Comparison of ENCODE assay signal across 11 cellular contexts in the genomic region with DNA sequence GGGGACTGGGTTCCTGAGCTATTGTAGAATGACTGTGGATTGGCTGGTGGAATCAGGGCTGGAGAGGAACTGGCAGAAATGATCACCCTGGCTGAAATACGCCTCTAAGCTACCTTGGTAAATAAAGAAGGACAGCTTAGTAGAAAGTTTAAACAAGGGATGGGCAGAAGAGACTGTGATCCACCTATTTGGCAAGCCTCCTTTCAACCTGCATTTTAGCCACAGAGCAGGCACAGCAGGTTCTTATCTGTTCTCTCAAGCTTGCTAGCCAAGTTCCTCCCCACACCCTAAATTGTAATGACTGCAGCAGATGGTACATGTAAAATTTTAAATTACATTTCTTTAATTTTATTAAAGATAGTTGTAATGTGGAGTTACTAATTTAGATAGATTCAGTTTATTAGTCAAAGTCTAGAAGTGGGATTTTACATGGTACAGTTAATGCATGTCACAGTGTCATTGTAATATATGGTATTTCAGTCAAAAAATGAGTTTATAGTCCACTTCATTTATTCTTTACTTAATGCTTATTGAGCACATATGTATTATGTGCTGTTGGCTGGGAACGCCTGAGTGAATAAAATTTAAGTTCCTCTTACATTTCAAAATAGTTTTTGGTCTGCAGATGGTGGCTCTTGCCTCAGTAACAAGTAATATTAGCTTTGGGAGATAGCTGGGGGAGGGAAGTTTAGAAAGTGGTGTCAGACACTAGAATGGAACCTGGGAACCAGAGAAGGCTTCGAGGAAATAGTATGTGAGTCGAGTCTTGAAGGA. TPM values are rescaled to one million over a fixed set of nuclear protein-coding genes. Genes with fewer than 3 reads are reported as not detected.
DNase-seq lines count a peak whose midpoint lies in the region; ATAC-seq and TF ChIP-seq lines count a peak whose summit lies in the region.
"Had no signal": no experiment of that assay in that cellular context is flagged by ENCODE, and none has a peak within 500 bp of the region (broad histone marks: within the 10 kb centered on the region; RNA-seq: fewer than 3 reads in every experiment).

No MANE protein-coding gene starts in this region.

- H3K36me3 Mint-ChIP-seq in brain = peaks cover 33% of the 10 kb centered on the region

- H3K27ac Mint-ChIP-seq in brain = peak overlapping the region; percentile 56 to 95 (median 90)

- TF ChIP-seq EP300 in suprapubic skin (IDR thresholded peaks at IDR 0.05) = no peak

- no peaks in the 10 kb centered on the region for H3K36me3 ChIP-seq in left lung
- H3K36me3 ChIP-seq in suprapubic skin = no peaks in the 10 kb centered on the region
- H3K36me3 ChIP-seq: SJSA1 had no signal

- WGBS in suprapubic skin = 40% methylated on average over 4 of the region's 4 CpGs

- TF ChIP-seq POLR2A in suprapubic skin (IDR thresholded peaks at IDR 0.05) = no peak

- H3K9me3 ChIP-seq in left lung (no peaks in the 10 kb centered on the region), suprapubic skin (no peaks in the 10 kb centered on the region)
- H3K9me3 ChIP-seq: SJSA1 had no signal

- H3K9me3 Mint-ChIP-seq in brain = peaks cover 0 to 8% (median 0%) of the 10 kb centered on the region in 5 experiments

- H3K4me1 Mint-ChIP-seq in brain = peaks cover 68% of the 10 kb centered on the region

- peaks cover 9 to 33% of the 10 kb centered on the region in 2 donors for H3K4me1 ChIP-seq in left lung
- H3K4me1 ChIP-seq in suprapubic skin = peaks cover 77% of the 10 kb centered on the region

- peaks cover 5% of the 10 kb centered on the region for H3K27me3 Mint-ChIP-seq in brain

- ATAC-seq in left lung (peak; percentile 47), HG03159 (IDR thresholded peaks at IDR 0.05; ENCODE audit: unreplicated experiment) (no peak)

- peak overlapping the region in 4 of 5 experiments; percentile 7 to 59 (median 33) for H3K4me3 Mint-ChIP-seq in brain

- peak; percentile 33 for DNase-seq in NCI-H1694 (lab: John Stamatoyannopoulos, UW)
- no peak for DNase-seq in left lung
- DNase-seq in suprapubic skin (ENCODE audit: low spot score in 2 of 2) = no peak
- no peak for DNase-seq in germinal center (ENCODE audit: low spot score)
- no peak for DNase-seq in COLO829 (ENCODE audit: low spot score)
- DNase-seq: DND-41, NCI-H2081 had no signal

- no peak overlapping the region for H3K4me3 ChIP-seq in left lung
- no peak overlapping the region for H3K4me3 ChIP-seq in suprapubic skin
- H3K4me3 ChIP-seq: SJSA1 had no signal

- intact Hi-C loops in left lung (cut with DNase I) = no loop called here

- peak overlapping the region; percentile 40 to 55 for H3K27ac ChIP-seq in left lung
- H3K27ac ChIP-seq in suprapubic skin = peak overlapping the region; percentile 90
- H3K27ac ChIP-seq: HL-60, SJSA1 had no signal

- TF ChIP-seq CTCF in brain (conservative IDR thresholded peaks at IDR 0.05) (no peak), left lung (IDR thresholded peaks at IDR 0.05) (no peak), suprapubic skin (IDR thresholded peaks at IDR 0.05) (no peak)

- no peaks in the 10 kb centered on the region for H3K27me3 ChIP-seq in left lung
- no peaks in the 10 kb centered on the region for H3K27me3 ChIP-seq in suprapubic skin
- H3K27me3 ChIP-seq: SJSA1 had no signal

RNA-seq across cellular contexts. Expression of a gene that starts 11.2 kb away (rescaled TPM):
- polyA plus RNA-seq in brain (ENCODE audit: insufficient read depth, low read depth, low replicate concordance) = 68.5 TPM
- total RNA-seq in left lung = 10 to 100 TPM; 43.3 to 49.1 TPM
- 100 to 1,000 TPM in 3 of 4 donors, 10 to 100 TPM in 1; 95.9 to 276 (median 131) TPM for total RNA-seq in suprapubic skin
